ENCODE assay signal across 1 cellular context in genomic region chr19:6416658-6417405, GRCh38.
TF ChIP-seq lines count a peak whose summit lies in the region.

No MANE protein-coding gene starts in this region.

TF ChIP-seq in HepG2, 621 proteins besides CTCF, POLR2A, EP300 and RAD21:
- TF ChIP-seq AGO2 (optimal IDR thresholded peaks at IDR 0.05; ENCODE audit: low read depth, low read length) (peak; percentile 52), RBFOX2 (IDR thresholded peaks at IDR 0.05; ENCODE audit: low read depth, low read length) (peak; percentile 41), SP5 (CRISPR knock-in tag; IDR thresholded peaks at IDR 0.05; ENCODE audit: borderline replicate concordance, low read depth) (no peak), NFIB (CRISPR knock-in tag; IDR thresholded peaks at IDR 0.05; ENCODE audit: borderline replicate concordance) (no peak), ETV5 (CRISPR knock-in tag; IDR thresholded peaks at IDR 0.05; ENCODE audit: borderline replicate concordance) (no peak), ARHGAP35 (CRISPR knock-in tag; IDR thresholded peaks at IDR 0.05; ENCODE audit: borderline replicate concordance) (no peak), KAT2B (IDR thresholded peaks at IDR 0.05; ENCODE audit: borderline replicate concordance, low read depth, low read length) (no peak), ZNF883 (CRISPR knock-in tag; IDR thresholded peaks at IDR 0.05; ENCODE audit: not compliant biosample characterization) (no peak), SALL2 (CRISPR knock-in tag; IDR thresholded peaks at IDR 0.05) (no peak)
- TF ChIP-seq, protein P1, sequence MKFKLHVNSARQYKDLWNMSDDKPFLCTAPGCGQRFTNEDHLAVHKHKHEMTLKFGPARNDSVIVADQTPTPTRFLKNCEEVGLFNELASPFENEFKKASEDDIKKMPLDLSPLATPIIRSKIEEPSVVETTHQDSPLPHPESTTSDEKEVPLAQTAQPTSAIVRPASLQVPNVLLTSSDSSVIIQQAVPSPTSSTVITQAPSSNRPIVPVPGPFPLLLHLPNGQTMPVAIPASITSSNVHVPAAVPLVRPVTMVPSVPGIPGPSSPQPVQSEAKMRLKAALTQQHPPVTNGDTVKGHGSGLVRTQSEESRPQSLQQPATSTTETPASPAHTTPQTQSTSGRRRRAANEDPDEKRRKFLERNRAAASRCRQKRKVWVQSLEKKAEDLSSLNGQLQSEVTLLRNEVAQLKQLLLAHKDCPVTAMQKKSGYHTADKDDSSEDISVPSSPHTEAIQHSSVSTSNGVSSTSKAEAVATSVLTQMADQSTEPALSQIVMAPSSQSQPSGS (CRISPR knock-in tag; IDR thresholded peaks at IDR 0.05): no peak
